ENCODE assay signal across 1 cellular context in the genomic region with DNA sequence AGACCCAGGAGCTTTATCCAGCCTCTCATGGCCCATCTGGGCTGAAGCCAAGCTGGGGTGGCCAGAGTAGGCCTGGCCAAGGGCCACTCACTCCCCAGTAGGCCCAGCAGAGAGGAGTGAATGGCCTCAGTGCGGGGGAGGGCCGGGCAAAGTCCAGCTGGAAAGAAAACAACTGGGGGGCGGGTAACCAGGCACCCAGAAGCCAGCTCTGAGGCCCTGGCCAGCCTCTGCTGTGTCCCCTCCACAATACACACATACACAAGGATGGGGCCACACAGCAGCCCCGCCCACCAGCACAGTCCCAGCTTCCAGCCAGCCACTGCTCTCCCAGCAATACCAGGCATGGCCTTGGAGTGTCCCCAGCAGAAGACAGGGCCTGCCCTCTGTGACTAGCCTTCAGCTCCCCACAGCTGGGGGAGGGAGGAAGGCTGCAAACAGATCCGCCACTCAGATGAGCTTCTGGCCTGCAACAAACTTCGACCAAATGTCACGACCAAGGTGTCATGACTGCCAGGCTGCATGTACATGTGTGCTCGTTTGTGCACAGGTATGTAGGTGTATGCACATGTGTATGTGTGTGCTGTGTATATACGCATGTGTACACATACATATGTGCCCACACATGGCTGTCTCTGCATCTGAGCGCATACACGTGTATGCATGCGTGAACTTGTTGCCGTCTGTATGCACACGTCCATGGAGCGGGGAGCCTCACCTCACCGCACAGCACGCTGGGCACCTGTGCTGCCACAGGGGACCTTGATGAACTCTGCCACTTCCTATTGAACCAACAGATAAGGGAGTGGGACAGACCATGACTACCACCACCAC.
TF ChIP-seq lines count a peak whose summit lies in the region.

No MANE protein-coding gene starts in this region.

TF ChIP-seq in HepG2, 621 proteins besides CTCF, POLR2A, EP300 and RAD21 (continued from another document and continues in another):
- TF ChIP-seq ZNF513 (CRISPR knock-in tag; conservative IDR thresholded peaks at IDR 0.05) (no peak), ZNF143 (CRISPR knock-in tag; IDR thresholded peaks at IDR 0.05) (peak; percentile 39), ZNF383 (CRISPR knock-in tag; IDR thresholded peaks at IDR 0.05; ENCODE audit: borderline replicate concordance) (peak; percentile 100), ZNF510 (CRISPR knock-in tag; IDR thresholded peaks at IDR 0.05; ENCODE audit: low read depth) (peak; percentile 90), NCOA1 (CRISPR knock-in tag; IDR thresholded peaks at IDR 0.05) (peak; percentile 52; the same call in 1 of the 2 replicates), MAFG (CRISPR knock-in tag; IDR thresholded peaks at IDR 0.05) (no peak), HDAC2 (CRISPR knock-in tag; IDR thresholded peaks at IDR 0.05) (peak; percentile 98), NFKB2 (CRISPR knock-in tag; IDR thresholded peaks at IDR 0.05; ENCODE audit: borderline replicate concordance) (peak; percentile 94; the same call in 1 of the 2 replicates), GLMP (CRISPR knock-in tag; IDR thresholded peaks at IDR 0.05; ENCODE audit: borderline replicate concordance) (no peak), ZSCAN5A (CRISPR knock-in tag; IDR thresholded peaks at IDR 0.05; ENCODE audit: borderline replicate concordance) (peak; percentile 99; the same call in 1 of the 2 replicates), KLF15 (CRISPR knock-in tag; IDR thresholded peaks at IDR 0.05; ENCODE audit: borderline replicate concordance) (peak; percentile 88; the same call in 1 of the 2 replicates), HMG20A (CRISPR knock-in tag; IDR thresholded peaks at IDR 0.05; ENCODE audit: borderline replicate concordance) (peak; percentile 87), MNT (IDR thresholded peaks at IDR 0.05) (peak; percentile 96), ZNF253 (CRISPR knock-in tag; IDR thresholded peaks at IDR 0.05; ENCODE audit: borderline replicate concordance) (peak; percentile 46; the same call in 1 of the 2 replicates), KLF6 (CRISPR knock-in tag; IDR thresholded peaks at IDR 0.05) (peak; percentile 90; the same call in 1 of the 2 replicates), FOSL2 (CRISPR knock-in tag; IDR thresholded peaks at IDR 0.05) (peak; percentile 79), CCDC6 (CRISPR knock-in tag; IDR thresholded peaks at IDR 0.05) (peak; percentile 99), ZKSCAN1 (IDR thresholded peaks at IDR 0.05; ENCODE audit: low read length) (peak; percentile 58; the same call in 1 of the 2 replicates), RELA (CRISPR knock-in tag; IDR thresholded peaks at IDR 0.05) (peak; percentile 97), ATAD3A (CRISPR knock-in tag; IDR thresholded peaks at IDR 0.05) (peak; percentile 47; the same call in 1 of the 2 replicates)
- TF ChIP-seq, protein P1, sequence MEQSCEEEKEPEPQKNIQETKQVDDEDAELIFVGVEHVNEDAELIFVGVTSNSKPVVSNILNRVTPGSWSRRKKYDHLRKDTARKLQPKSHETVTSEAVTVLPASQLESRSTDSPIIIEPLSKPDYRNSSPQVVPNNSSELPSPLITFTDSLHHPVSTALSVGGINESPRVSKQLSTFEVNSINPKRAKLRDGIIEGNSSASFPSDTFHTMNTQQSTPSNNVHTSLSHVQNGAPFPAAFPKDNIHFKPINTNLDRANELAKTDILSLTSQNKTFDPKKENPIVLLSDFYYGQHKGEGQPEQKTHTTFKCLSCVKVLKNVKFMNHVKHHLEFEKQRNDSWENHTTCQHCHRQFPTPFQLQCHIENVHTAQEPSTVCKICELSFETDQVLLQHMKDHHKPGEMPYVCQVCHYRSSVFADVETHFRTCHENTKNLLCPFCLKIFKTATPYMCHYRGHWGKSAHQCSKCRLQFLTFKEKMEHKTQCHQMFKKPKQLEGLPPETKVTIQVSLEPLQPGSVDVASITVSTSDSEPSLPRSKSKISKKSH (CRISPR knock-in tag; IDR thresholded peaks at IDR 0.05; ENCODE audit: borderline replicate concordance): no peak; the same call in none of the 2 replicates
- TF ChIP-seq, protein P2, sequence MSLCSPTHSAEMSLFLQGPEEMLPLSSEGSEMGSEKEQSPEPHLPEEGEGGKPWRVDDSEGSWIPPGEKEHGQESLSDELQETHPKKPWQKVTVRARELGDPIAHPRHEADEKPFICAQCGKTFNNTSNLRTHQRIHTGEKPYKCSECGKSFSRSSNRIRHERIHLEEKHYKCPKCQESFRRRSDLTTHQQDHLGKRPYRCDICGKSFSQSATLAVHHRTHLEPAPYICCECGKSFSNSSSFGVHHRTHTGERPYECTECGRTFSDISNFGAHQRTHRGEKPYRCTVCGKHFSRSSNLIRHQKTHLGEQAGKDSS (CRISPR knock-in tag; IDR thresholded peaks at IDR 0.05; ENCODE audit: borderline replicate concordance, low read depth): peak; percentile 97
- TF ChIP-seq, protein P3, sequence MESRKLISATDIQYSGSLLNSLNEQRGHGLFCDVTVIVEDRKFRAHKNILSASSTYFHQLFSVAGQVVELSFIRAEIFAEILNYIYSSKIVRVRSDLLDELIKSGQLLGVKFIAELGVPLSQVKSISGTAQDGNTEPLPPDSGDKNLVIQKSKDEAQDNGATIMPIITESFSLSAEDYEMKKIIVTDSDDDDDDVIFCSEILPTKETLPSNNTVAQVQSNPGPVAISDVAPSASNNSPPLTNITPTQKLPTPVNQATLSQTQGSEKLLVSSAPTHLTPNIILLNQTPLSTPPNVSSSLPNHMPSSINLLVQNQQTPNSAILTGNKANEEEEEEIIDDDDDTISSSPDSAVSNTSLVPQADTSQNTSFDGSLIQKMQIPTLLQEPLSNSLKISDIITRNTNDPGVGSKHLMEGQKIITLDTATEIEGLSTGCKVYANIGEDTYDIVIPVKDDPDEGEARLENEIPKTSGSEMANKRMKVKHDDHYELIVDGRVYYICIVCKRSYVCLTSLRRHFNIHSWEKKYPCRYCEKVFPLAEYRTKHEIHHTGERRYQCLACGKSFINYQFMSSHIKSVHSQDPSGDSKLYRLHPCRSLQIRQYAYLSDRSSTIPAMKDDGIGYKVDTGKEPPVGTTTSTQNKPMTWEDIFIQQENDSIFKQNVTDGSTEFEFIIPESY (CRISPR knock-in tag; IDR thresholded peaks at IDR 0.05): peak; percentile 42
- TF ChIP-seq, protein P4, sequence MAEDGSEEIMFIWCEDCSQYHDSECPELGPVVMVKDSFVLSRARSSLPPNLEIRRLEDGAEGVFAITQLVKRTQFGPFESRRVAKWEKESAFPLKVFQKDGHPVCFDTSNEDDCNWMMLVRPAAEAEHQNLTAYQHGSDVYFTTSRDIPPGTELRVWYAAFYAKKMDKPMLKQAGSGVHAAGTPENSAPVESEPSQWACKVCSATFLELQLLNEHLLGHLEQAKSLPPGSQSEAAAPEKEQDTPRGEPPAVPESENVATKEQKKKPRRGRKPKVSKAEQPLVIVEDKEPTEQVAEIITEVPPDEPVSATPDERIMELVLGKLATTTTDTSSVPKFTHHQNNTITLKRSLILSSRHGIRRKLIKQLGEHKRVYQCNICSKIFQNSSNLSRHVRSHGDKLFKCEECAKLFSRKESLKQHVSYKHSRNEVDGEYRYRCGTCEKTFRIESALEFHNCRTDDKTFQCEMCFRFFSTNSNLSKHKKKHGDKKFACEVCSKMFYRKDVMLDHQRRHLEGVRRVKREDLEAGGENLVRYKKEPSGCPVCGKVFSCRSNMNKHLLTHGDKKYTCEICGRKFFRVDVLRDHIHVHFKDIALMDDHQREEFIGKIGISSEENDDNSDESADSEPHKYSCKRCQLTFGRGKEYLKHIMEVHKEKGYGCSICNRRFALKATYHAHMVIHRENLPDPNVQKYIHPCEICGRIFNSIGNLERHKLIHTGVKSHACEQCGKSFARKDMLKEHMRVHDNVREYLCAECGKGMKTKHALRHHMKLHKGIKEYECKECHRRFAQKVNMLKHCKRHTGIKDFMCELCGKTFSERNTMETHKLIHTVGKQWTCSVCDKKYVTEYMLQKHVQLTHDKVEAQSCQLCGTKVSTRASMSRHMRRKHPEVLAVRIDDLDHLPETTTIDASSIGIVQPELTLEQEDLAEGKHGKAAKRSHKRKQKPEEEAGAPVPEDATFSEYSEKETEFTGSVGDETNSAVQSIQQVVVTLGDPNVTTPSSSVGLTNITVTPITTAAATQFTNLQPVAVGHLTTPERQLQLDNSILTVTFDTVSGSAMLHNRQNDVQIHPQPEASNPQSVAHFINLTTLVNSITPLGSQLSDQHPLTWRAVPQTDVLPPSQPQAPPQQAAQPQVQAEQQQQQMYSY (CRISPR knock-in tag; IDR thresholded peaks at IDR 0.05): 0 out of 2 replicates have a peak, but pooled peaks have one; percentile 69
- TF ChIP-seq, protein P5, sequence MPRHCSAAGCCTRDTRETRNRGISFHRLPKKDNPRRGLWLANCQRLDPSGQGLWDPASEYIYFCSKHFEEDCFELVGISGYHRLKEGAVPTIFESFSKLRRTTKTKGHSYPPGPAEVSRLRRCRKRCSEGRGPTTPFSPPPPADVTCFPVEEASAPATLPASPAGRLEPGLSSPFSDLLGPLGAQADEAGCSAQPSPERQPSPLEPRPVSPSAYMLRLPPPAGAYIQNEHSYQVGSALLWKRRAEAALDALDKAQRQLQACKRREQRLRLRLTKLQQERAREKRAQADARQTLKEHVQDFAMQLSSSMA (CRISPR knock-in tag; IDR thresholded peaks at IDR 0.05): no peak; the same call in none of the 2 replicates
- TF ChIP-seq, protein P6, sequence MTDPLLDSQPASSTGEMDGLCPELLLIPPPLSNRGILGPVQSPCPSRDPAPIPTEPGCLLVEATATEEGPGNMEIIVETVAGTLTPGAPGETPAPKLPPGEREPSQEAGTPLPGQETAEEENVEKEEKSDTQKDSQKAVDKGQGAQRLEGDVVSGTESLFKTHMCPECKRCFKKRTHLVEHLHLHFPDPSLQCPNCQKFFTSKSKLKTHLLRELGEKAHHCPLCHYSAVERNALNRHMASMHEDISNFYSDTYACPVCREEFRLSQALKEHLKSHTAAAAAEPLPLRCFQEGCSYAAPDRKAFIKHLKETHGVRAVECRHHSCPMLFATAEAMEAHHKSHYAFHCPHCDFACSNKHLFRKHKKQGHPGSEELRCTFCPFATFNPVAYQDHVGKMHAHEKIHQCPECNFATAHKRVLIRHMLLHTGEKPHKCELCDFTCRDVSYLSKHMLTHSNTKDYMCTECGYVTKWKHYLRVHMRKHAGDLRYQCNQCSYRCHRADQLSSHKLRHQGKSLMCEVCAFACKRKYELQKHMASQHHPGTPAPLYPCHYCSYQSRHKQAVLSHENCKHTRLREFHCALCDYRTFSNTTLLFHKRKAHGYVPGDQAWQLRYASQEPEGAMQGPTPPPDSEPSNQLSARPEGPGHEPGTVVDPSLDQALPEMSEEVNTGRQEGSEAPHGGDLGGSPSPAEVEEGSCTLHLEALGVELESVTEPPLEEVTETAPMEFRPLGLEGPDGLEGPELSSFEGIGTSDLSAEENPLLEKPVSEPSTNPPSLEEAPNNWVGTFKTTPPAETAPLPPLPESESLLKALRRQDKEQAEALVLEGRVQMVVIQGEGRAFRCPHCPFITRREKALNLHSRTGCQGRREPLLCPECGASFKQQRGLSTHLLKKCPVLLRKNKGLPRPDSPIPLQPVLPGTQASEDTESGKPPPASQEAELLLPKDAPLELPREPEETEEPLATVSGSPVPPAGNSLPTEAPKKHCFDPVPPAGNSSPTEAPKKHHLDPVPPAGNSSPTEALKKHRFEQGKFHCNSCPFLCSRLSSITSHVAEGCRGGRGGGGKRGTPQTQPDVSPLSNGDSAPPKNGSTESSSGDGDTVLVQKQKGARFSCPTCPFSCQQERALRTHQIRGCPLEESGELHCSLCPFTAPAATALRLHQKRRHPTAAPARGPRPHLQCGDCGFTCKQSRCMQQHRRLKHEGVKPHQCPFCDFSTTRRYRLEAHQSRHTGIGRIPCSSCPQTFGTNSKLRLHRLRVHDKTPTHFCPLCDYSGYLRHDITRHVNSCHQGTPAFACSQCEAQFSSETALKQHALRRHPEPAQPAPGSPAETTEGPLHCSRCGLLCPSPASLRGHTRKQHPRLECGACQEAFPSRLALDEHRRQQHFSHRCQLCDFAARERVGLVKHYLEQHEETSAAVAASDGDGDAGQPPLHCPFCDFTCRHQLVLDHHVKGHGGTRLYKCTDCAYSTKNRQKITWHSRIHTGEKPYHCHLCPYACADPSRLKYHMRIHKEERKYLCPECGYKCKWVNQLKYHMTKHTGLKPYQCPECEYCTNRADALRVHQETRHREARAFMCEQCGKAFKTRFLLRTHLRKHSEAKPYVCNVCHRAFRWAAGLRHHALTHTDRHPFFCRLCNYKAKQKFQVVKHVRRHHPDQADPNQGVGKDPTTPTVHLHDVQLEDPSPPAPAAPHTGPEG (CRISPR knock-in tag; IDR thresholded peaks at IDR 0.05): peak; percentile 72; the same call in 1 of the 2 replicates
- TF ChIP-seq, protein P7, sequence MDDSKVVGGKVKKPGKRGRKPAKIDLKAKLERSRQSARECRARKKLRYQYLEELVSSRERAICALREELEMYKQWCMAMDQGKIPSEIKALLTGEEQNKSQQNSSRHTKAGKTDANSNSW (CRISPR knock-in tag; IDR thresholded peaks at IDR 0.05; ENCODE audit: borderline replicate concordance): no peak
